In the genomic region with DNA sequence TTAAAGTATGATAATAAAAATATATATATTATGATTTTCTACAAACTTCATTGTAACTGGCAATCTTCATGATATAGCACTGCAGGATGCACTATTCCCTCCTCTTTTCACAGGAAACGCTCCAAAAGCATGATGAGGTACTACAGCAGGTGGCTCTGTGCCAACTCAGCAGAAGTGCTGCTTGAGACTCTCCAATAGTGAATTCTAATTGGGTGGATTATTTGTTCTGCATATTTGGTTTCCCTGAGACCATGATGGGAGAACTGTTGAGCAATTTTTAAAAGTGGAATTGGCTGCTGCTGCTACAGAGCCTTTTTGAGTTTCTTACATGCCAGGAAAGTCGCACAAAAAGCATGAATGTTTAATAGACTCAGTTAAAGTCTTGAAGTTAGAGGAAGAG, we compare ENCODE assay signal across 15 cellular contexts.
DNase-seq lines count a peak whose midpoint lies in the region; ATAC-seq and TF ChIP-seq lines count a peak whose summit lies in the region.
"Had no signal": no experiment of that assay in that cellular context is flagged by ENCODE, and none has a peak within 500 bp of the region (broad histone marks: within the 10 kb centered on the region; RNA-seq: fewer than 3 reads in every experiment).

No MANE protein-coding gene starts in this region.

- TF ChIP-seq EP300 in upper lobe of left lung (IDR thresholded peaks at IDR 0.05): no peak

- 32 to 47% methylated on average over 2 of the region's 2 CpGs for WGBS in upper lobe of left lung, 2 donors

- no peak overlapping the region for H3K27ac ChIP-seq in upper lobe of left lung
- H3K27ac ChIP-seq: body of pancreas, esophagus muscularis mucosa, hepatocyte, stomach had no signal

- no peak overlapping the region for H3K4me3 ChIP-seq in upper lobe of left lung
- H3K4me3 ChIP-seq: body of pancreas, esophagus muscularis mucosa, hepatocyte, stomach had no signal

- no peak for TF ChIP-seq CTCF in upper lobe of left lung (IDR thresholded peaks at IDR 0.05)

- no peaks in the 10 kb centered on the region for H3K27me3 ChIP-seq in upper lobe of left lung
- H3K27me3 ChIP-seq: body of pancreas, esophagus muscularis mucosa, hepatocyte, stomach had no signal

- H3K9me3 ChIP-seq in upper lobe of left lung: no peaks in the 10 kb centered on the region
- H3K9me3 ChIP-seq: body of pancreas, esophagus muscularis mucosa, stomach had no signal

- ATAC-seq in upper lobe of left lung (ENCODE audit: low FRiP score in 2 of 2) (peak; percentile 31 to 81), HG03039 (IDR thresholded peaks at IDR 0.05; ENCODE audit: unreplicated experiment) (no peak), HG02938 (IDR thresholded peaks at IDR 0.05; ENCODE audit: unreplicated experiment) (no peak), HG03135 (IDR thresholded peaks at IDR 0.05; ENCODE audit: unreplicated experiment) (no peak)
- ATAC-seq: body of pancreas had no signal

- no peak for TF ChIP-seq POLR2A in upper lobe of left lung (IDR thresholded peaks at IDR 0.05)

- peak; percentile 0 for DNase-seq in NCI-H2196 (lab: John Stamatoyannopoulos, UW; ENCODE audit: unreplicated experiment)
- DNase-seq in NCI-H2196 treated with DMSO at 0.1 percent for 48 hours (lab: John Stamatoyannopoulos, UW; ENCODE audit: unreplicated experiment): no peak
- peak; percentile 49 for DNase-seq in NCI-H226
- peak; percentile 25 for DNase-seq in astrocyte of the hippocampus (ENCODE audit: low read depth, low spot score)
- peak in 1 of 2 donors; percentile 73 for DNase-seq in upper lobe of left lung
- DNase-seq: activated CD4-positive, alpha-beta T cell treated with anti-CD3 and anti-CD28 coated beads, Interleukin-2, amount 10 ng/mL, durations not matched to agents 24 days and 14 days; activated naive CD4-positive, alpha-beta T cell treated with anti-CD3 and anti-CD28 coated beads for 36 hours; CD4-positive, alpha-beta memory T cell; stomach had no signal

- no peaks in the 10 kb centered on the region for H3K4me1 ChIP-seq in upper lobe of left lung
- H3K4me1 ChIP-seq: body of pancreas, esophagus muscularis mucosa, stomach had no signal

- H3K36me3 ChIP-seq in upper lobe of left lung: no peaks in the 10 kb centered on the region
- H3K36me3 ChIP-seq: esophagus muscularis mucosa, stomach had no signal

Comparison
In these comparisons a context has a peak if more than half of its experiments do, and no peak if none do; other contexts are left out.
1. ATAC-seq: peak in upper lobe of left lung (2 of 2); none in HG03039 (single experiment), HG02938 (single experiment) and HG03135 (single experiment).